Comparison of ENCODE assay signal across 1 cellular context in genomic region chr1:42682739-42683529, GRCh38.
A peak's percentile ranks its signal among the peaks of the same experiment; 100 is the strongest.
TF ChIP-seq lines count a peak whose summit lies in the region.

No MANE protein-coding gene starts in this region.

TF ChIP-seq in K562, 482 proteins besides CTCF, POLR2A, EP300 and RAD21 (continues in another document):
- TF ChIP-seq DIDO1 (tag; IDR thresholded peaks at IDR 0.05; ENCODE audit: low read depth) (no peak), L3MBTL2 (IDR thresholded peaks at IDR 0.05) (peak; percentile 81), MLX (CRISPR knock-in tag; conservative IDR thresholded peaks at IDR 0.05) (0 out of 4 replicates have a peak, but pooled peaks of 1 of the 2 experiments have one; percentile 80), OTX1 (CRISPR knock-in tag; IDR thresholded peaks at IDR 0.05) (no peak), CHD1 (IDR thresholded peaks at IDR 0.05; ENCODE audit: low read length) (peak; percentile 74), RFX5 (IDR thresholded peaks at IDR 0.05; ENCODE audit: low read depth, low read length) (no peak), SLC30A9 (CRISPR knock-in tag; IDR thresholded peaks at IDR 0.05) (no peak), ELF1 (tag; IDR thresholded peaks at IDR 0.05) (peak; percentile 74), STAT5B (CRISPR knock-in tag; IDR thresholded peaks at IDR 0.05) (no peak), NCOA4 (IDR thresholded peaks at IDR 0.05; ENCODE audit: partially characterized antibody) (no peak), ZNF512 (tag; IDR thresholded peaks at IDR 0.05) (no peak), MAFG (tag; conservative IDR thresholded peaks at IDR 0.05) (no peak), ZNF436 (CRISPR knock-in tag; IDR thresholded peaks at IDR 0.05) (no peak), ZNF407 (IDR thresholded peaks at IDR 0.05; ENCODE audit: low read depth) (no peak), PTTG1 (tag; IDR thresholded peaks at IDR 0.05; ENCODE audit: low read depth) (no peak), DNMT1 (IDR thresholded peaks at IDR 0.05) (no peak), IRF2 (CRISPR knock-in tag; IDR thresholded peaks at IDR 0.05) (no peak), ZNF75A (CRISPR knock-in tag; IDR thresholded peaks at IDR 0.05) (no peak), MAFF (IDR thresholded peaks at IDR 0.05; ENCODE audit: low read length) (no peak), ZBED1 (IDR thresholded peaks at IDR 0.05) (0 out of 2 replicates have a peak, but pooled peaks have one; percentile 44), ZNF24 (IDR thresholded peaks at IDR 0.05) (no peak), TAL1 (IDR thresholded peaks at IDR 0.05) (no peak), TFE3 (CRISPR knock-in tag; IDR thresholded peaks at IDR 0.05) (peak; percentile 34), KDM5B (IDR thresholded peaks at IDR 0.05; ENCODE audit: insufficient replicate concordance, low read depth, low read length) (peak; percentile 48), JUN (IDR thresholded peaks at IDR 0.05; ENCODE audit: borderline replicate concordance, low read depth, low read length) (peak; percentile 78; the same call in 1 of the 2 replicates), JUN (CRISPR knock-in tag; IDR thresholded peaks at IDR 0.05; ENCODE audit: borderline replicate concordance) (no peak), EGR1 (conservative IDR thresholded peaks at IDR 0.05) (peak; percentile 95), ZNF655 (CRISPR knock-in tag; IDR thresholded peaks at IDR 0.05) (no peak), STAT5A (IDR thresholded peaks at IDR 0.05; ENCODE audit: borderline replicate concordance, low read length) (no peak), SRF (CRISPR knock-in tag; IDR thresholded peaks at IDR 0.05) (0 out of 4 replicates have a peak, but pooled peaks of 1 of the 2 experiments have one; percentile 24), HMBOX1 (IDR thresholded peaks at IDR 0.05) (no peak), CBX8 (IDR thresholded peaks at IDR 0.05; ENCODE audit: borderline replicate concordance, extremely low read depth, low read depth, low read length, poor library complexity, severe bottlenecking) (no peak), ZNF398 (CRISPR knock-in tag; IDR thresholded peaks at IDR 0.05) (no peak), E2F6 (IDR thresholded peaks at IDR 0.05; ENCODE audit: borderline replicate concordance in 1 of 2, extremely low read depth in 1 of 2, insufficient read depth in 1 of 2, insufficient read length in 1 of 2, low read depth in 1 of 2, low read length in 1 of 2, poor library complexity in 1 of 2, severe bottlenecking in 1 of 2) (peak; percentile 84 to 90), SAP30 (IDR thresholded peaks at IDR 0.05; ENCODE audit: borderline replicate concordance, insufficient read depth, low read depth, low read length, poor library complexity, severe bottlenecking) (peak; percentile 98), BRD4 (IDR thresholded peaks at IDR 0.05) (no peak), MCM7 (IDR thresholded peaks at IDR 0.05) (no peak), HMGN3 (IDR thresholded peaks at IDR 0.05; ENCODE audit: borderline replicate concordance, extremely low read depth, insufficient read length, low read depth, low read length) (peak; percentile 93)
- TF ChIP-seq, protein P1, sequence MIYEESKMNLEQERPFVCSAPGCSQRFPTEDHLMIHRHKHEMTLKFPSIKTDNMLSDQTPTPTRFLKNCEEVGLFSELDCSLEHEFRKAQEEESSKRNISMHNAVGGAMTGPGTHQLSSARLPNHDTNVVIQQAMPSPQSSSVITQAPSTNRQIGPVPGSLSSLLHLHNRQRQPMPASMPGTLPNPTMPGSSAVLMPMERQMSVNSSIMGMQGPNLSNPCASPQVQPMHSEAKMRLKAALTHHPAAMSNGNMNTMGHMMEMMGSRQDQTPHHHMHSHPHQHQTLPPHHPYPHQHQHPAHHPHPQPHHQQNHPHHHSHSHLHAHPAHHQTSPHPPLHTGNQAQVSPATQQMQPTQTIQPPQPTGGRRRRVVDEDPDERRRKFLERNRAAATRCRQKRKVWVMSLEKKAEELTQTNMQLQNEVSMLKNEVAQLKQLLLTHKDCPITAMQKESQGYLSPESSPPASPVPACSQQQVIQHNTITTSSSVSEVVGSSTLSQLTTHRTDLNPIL (CRISPR knock-in tag; IDR thresholded peaks at IDR 0.05) = no peak
- TF ChIP-seq, protein P2, sequence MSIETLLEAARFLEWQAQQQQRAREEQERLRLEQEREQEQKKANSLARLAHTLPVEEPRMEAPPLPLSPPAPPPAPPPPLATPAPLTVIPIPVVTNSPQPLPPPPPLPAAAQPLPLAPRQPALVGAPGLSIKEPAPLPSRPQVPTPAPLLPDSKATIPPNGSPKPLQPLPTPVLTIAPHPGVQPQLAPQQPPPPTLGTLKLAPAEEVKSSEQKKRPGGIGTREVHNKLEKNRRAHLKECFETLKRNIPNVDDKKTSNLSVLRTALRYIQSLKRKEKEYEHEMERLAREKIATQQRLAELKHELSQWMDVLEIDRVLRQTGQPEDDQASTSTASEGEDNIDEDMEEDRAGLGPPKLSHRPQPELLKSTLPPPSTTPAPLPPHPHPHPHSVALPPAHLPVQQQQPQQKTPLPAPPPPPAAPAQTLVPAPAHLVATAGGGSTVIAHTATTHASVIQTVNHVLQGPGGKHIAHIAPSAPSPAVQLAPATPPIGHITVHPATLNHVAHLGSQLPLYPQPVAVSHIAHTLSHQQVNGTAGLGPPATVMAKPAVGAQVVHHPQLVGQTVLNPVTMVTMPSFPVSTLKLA (conservative IDR thresholded peaks at IDR 0.05) = peak; percentile 98 to 100
- TF ChIP-seq, protein P3, sequence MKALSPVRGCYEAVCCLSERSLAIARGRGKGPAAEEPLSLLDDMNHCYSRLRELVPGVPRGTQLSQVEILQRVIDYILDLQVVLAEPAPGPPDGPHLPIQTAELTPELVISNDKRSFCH (CRISPR knock-in tag; IDR thresholded peaks at IDR 0.05) = no peak
- TF ChIP-seq, protein P3 (tag; IDR thresholded peaks at IDR 0.05) = peak; percentile 79
